ENCODE assay signal across 19 cellular contexts in genomic region chr4:53131562-53131925, GRCh38.
DNase-seq lines count a peak whose midpoint lies in the region; ATAC-seq and TF ChIP-seq lines count a peak whose summit lies in the region.
"Had no signal": no experiment of that assay in that cellular context is flagged by ENCODE, and none has a peak within 500 bp of the region (broad histone marks: within the 10 kb centered on the region; RNA-seq: fewer than 3 reads in every experiment).

No MANE protein-coding gene starts in this region.

- H3K4me3 Mint-ChIP-seq in activated CD8-positive, alpha-beta T cell treated with anti-CD3 and anti-CD28 coated beads for 36 hours: no peak overlapping the region
- H3K4me3 Mint-ChIP-seq in activated CD8-positive, alpha-beta T cell treated with anti-CD3 and anti-CD28 coated beads, Interleukin-2, amount 10 ng/mL, durations not matched to agents 7 days and 5 days: no peak overlapping the region
- H3K4me3 Mint-ChIP-seq in GM23338: no peak overlapping the region
- H3K4me3 Mint-ChIP-seq: CD14-positive monocyte had no signal

- peak overlapping the region; percentile 65 for H3K27ac Mint-ChIP-seq in activated CD8-positive, alpha-beta T cell treated with anti-CD3 and anti-CD28 coated beads for 36 hours
- H3K27ac Mint-ChIP-seq in activated CD8-positive, alpha-beta T cell treated with anti-CD3 and anti-CD28 coated beads, Interleukin-2, amount 10 ng/mL, durations not matched to agents 7 days and 5 days: no peak overlapping the region
- peak overlapping the region; percentile 8; the same call in 1 of the 2 replicates for H3K27ac Mint-ChIP-seq in GM23338
- H3K27ac Mint-ChIP-seq: CD14-positive monocyte had no signal

- POLR2A ChIA-PET in activated CD8-positive, alpha-beta T cell treated with anti-CD3 and anti-CD28 coated beads for 36 hours (lab: Charles Lee): no interaction called here
- POLR2A ChIA-PET in activated CD8-positive, alpha-beta T cell treated with anti-CD3 and anti-CD28 coated beads, Interleukin-2, amount 10 ng/mL, durations not matched to agents 7 days and 5 days (lab: Charles Lee): no interaction called here

- H3K79me2 ChIP-seq in GM23338 (replicated peaks; ENCODE audit: insufficient read depth): no peaks in the 10 kb centered on the region

- H3K4me1 Mint-ChIP-seq in activated CD8-positive, alpha-beta T cell treated with anti-CD3 and anti-CD28 coated beads for 36 hours (ENCODE audit: low read depth): peaks cover 21% of the 10 kb centered on the region
- no peaks in the 10 kb centered on the region for H3K4me1 Mint-ChIP-seq in activated CD8-positive, alpha-beta T cell treated with anti-CD3 and anti-CD28 coated beads, Interleukin-2, amount 10 ng/mL, durations not matched to agents 7 days and 5 days (ENCODE audit: low read depth)
- H3K4me1 Mint-ChIP-seq in GM23338: no peaks in the 10 kb centered on the region; the same call in 2 of the 3 replicates
- H3K4me1 Mint-ChIP-seq: CD14-positive monocyte had no signal

- H2AK5ac ChIP-seq in mesenchymal stem cell (ENCODE audit: low read length, severe bottlenecking): no peak overlapping the region

- H3K4me1 ChIP-seq in GM23338 (ENCODE audit: insufficient read depth) (no peaks in the 10 kb centered on the region), adipocyte (ENCODE audit: control insufficient read depth, insufficient read depth, low read length) (peaks cover 47% of the 10 kb centered on the region), mesenchymal stem cell (ENCODE audit: control insufficient read depth, insufficient read depth, low read depth, low read length) (no peaks in the 10 kb centered on the region), breast epithelium (no peaks in the 10 kb centered on the region), BE2C (no peaks in the 10 kb centered on the region)
- H3K4me1 ChIP-seq: Peyer's patch had no signal

- H3K9me2 ChIP-seq in GM23338 (ENCODE audit: insufficient read depth): no peaks in the 10 kb centered on the region

- H3K36me3 Mint-ChIP-seq in activated CD8-positive, alpha-beta T cell treated with anti-CD3 and anti-CD28 coated beads for 36 hours (ENCODE audit: low read depth): peaks cover 36% of the 10 kb centered on the region
- peaks cover 10% of the 10 kb centered on the region for H3K36me3 Mint-ChIP-seq in activated CD8-positive, alpha-beta T cell treated with anti-CD3 and anti-CD28 coated beads, Interleukin-2, amount 10 ng/mL, durations not matched to agents 7 days and 5 days (ENCODE audit: low read depth)
- no peaks in the 10 kb centered on the region for H3K36me3 Mint-ChIP-seq in GM23338 (ENCODE audit: low read depth)

- H4K91ac ChIP-seq in mesenchymal stem cell (ENCODE audit: low read length): no peak overlapping the region

- no peak overlapping the region for H2BK15ac ChIP-seq in mesenchymal stem cell (ENCODE audit: low read depth, poor library complexity, severe bottlenecking)

- no peak overlapping the region for H2BK5ac ChIP-seq in mesenchymal stem cell (ENCODE audit: low read depth, low read length, poor library complexity, severe bottlenecking)

- H2BK120ac ChIP-seq in mesenchymal stem cell (ENCODE audit: low read depth, low read length): no peak overlapping the region

- H3K9me3 Mint-ChIP-seq in activated CD8-positive, alpha-beta T cell treated with anti-CD3 and anti-CD28 coated beads for 36 hours: peaks cover 4% of the 10 kb centered on the region
- H3K9me3 Mint-ChIP-seq in activated CD8-positive, alpha-beta T cell treated with anti-CD3 and anti-CD28 coated beads, Interleukin-2, amount 10 ng/mL, durations not matched to agents 7 days and 5 days (ENCODE audit: insufficient read depth): peaks cover 7% of the 10 kb centered on the region
- H3K9me3 Mint-ChIP-seq in GM23338: no peaks in the 10 kb centered on the region

- H3K27me3 ChIP-seq in GM23338 (ENCODE audit: insufficient read depth) (no peaks in the 10 kb centered on the region), adipocyte (replicated peaks; ENCODE audit: control insufficient read depth, insufficient read depth, low read length) (no peaks in the 10 kb centered on the region), mesenchymal stem cell (ENCODE audit: control insufficient read depth in 1 of 2, insufficient read depth in 1 of 2, low read length in 2 of 2) (no peaks in the 10 kb centered on the region), breast epithelium (no peaks in the 10 kb centered on the region), BE2C (no peaks in the 10 kb centered on the region)
- H3K27me3 ChIP-seq: Peyer's patch had no signal

- no peak overlapping the region for H2BK12ac ChIP-seq in mesenchymal stem cell (ENCODE audit: low read length in 2 of 2)

- H3K79me1 ChIP-seq in mesenchymal stem cell (replicated peaks; ENCODE audit: low read length, poor library complexity, severe bottlenecking): peaks cover 3% of the 10 kb centered on the region

- H3K4me2 ChIP-seq in GM23338 (no peak overlapping the region), mesenchymal stem cell (ENCODE audit: low read length, poor library complexity, severe bottlenecking) (no peak overlapping the region)
- H3K4me2 ChIP-seq: KMS-11 had no signal

- H2AFZ ChIP-seq in GM23338: no peak overlapping the region
- H2AFZ ChIP-seq in mesenchymal stem cell (ENCODE audit: low read depth, low read length): no peak overlapping the region

- ATAC-seq in activated CD8-positive, alpha-beta T cell treated with anti-CD3 and anti-CD28 coated beads for 36 hours: no peak
- no peak for ATAC-seq in activated CD8-positive, alpha-beta T cell treated with anti-CD3 and anti-CD28 coated beads, Interleukin-2, amount 10 ng/mL, durations not matched to agents 7 days and 5 days
- no peak for ATAC-seq in GM23338

- no peak for DNase-seq in activated CD8-positive, alpha-beta T cell treated with anti-CD3 and anti-CD28 coated beads for 36 hours
- DNase-seq in activated CD8-positive, alpha-beta T cell treated with anti-CD3 and anti-CD28 coated beads, Interleukin-2, amount 10 ng/mL, durations not matched to agents 7 days and 5 days: no peak
- DNase-seq in GM23338 (ENCODE audit: low spot score) (no peak), adipocyte (ENCODE audit: low read depth) (no peak), mesenchymal stem cell (no peak), breast epithelium (ENCODE audit: low spot score in 2 of 2) (no peak), BE2C (no peak)
- no peak for DNase-seq in effector CD8-positive, alpha-beta T cell (lab: John Stamatoyannopoulos, UW)
- DNase-seq: IMR-90, NCI-H1105, NCI-H146, NCI-H2081, NCI-H2171, NCI-H345, NCI-H524, NCI-H82, Peyer's patch had no signal

- H3K4me3 ChIP-seq in GM23338 (no peak overlapping the region), adipocyte (ENCODE audit: low read length) (peak overlapping the region; percentile 61), mesenchymal stem cell (ENCODE audit: insufficient read depth in 1 of 2, low read depth in 1 of 2, low read length in 2 of 2) (peak overlapping the region in 1 of 2 experiments; percentile 34), breast epithelium (no peak overlapping the region), BE2C (ENCODE audit: low read depth, low read length) (no peak overlapping the region)
- H3K4me3 ChIP-seq: Peyer's patch had no signal

- no peak overlapping the region for H3K23ac ChIP-seq in mesenchymal stem cell (ENCODE audit: low read length in 2 of 2)

- no peak overlapping the region for H4K8ac ChIP-seq in mesenchymal stem cell (ENCODE audit: low read length)

- H4K20me1 ChIP-seq in GM23338 (replicated peaks; ENCODE audit: insufficient read depth): no peaks in the 10 kb centered on the region

- CTCF ChIA-PET in activated CD8-positive, alpha-beta T cell treated with anti-CD3 and anti-CD28 coated beads for 36 hours (lab: Charles Lee): interaction anchor here (1.0 to 1.5 kb wide), 3 partner anchors 18 to 115 kb away, joined by 3 read pairs; no protein-coding TSS in a partner anchor
- CTCF ChIA-PET in activated CD8-positive, alpha-beta T cell treated with anti-CD3 and anti-CD28 coated beads, Interleukin-2, amount 10 ng/mL, durations not matched to agents 7 days and 5 days (lab: Charles Lee): no interaction called here

- no peak for TF ChIP-seq POLR2A in breast epithelium (IDR thresholded peaks at IDR 0.05)

- no peak overlapping the region for H3K27ac ChIP-seq in GM23338 (ENCODE audit: low read depth)
- H3K27ac ChIP-seq in mesenchymal stem cell (ENCODE audit: low read length, poor library complexity, severe bottlenecking): no peak overlapping the region
- no peak overlapping the region for H3K27ac ChIP-seq in breast epithelium
- H3K27ac ChIP-seq: KMS-11, Peyer's patch had no signal

- H3K27me3 Mint-ChIP-seq in activated CD8-positive, alpha-beta T cell treated with anti-CD3 and anti-CD28 coated beads for 36 hours: no peaks in the 10 kb centered on the region
- no peaks in the 10 kb centered on the region for H3K27me3 Mint-ChIP-seq in activated CD8-positive, alpha-beta T cell treated with anti-CD3 and anti-CD28 coated beads, Interleukin-2, amount 10 ng/mL, durations not matched to agents 7 days and 5 days (ENCODE audit: low read depth)
- H3K27me3 Mint-ChIP-seq in GM23338 (ENCODE audit: insufficient read depth, low read depth, poor library complexity): no peaks in the 10 kb centered on the region

- no peaks in the 10 kb centered on the region for H3K9me3 ChIP-seq in adipocyte (ENCODE audit: control insufficient read depth, low read length)
- no peaks in the 10 kb centered on the region for H3K9me3 ChIP-seq in mesenchymal stem cell (ENCODE audit: control insufficient read depth, low read length)
- no peaks in the 10 kb centered on the region for H3K9me3 ChIP-seq in breast epithelium
- H3K9me3 ChIP-seq in BE2C: no peaks in the 10 kb centered on the region
- H3K9me3 ChIP-seq: Peyer's patch had no signal

- H3F3A ChIP-seq in GM23338 (replicated peaks; ENCODE audit: low read depth): no peaks in the 10 kb centered on the region

- H3K36me3 ChIP-seq in GM23338 (ENCODE audit: insufficient read depth): no peaks in the 10 kb centered on the region
- no peaks in the 10 kb centered on the region for H3K36me3 ChIP-seq in adipocyte (ENCODE audit: control insufficient read depth, insufficient read depth, low read length, severe bottlenecking)
- H3K36me3 ChIP-seq in mesenchymal stem cell (ENCODE audit: control insufficient read depth in 1 of 2, insufficient read depth in 2 of 2, low read depth in 1 of 2, low read length in 2 of 2): no peaks in the 10 kb centered on the region
- no peaks in the 10 kb centered on the region for H3K36me3 ChIP-seq in breast epithelium
- no peaks in the 10 kb centered on the region for H3K36me3 ChIP-seq in BE2C
- H3K36me3 ChIP-seq: Peyer's patch had no signal

- WGBS in mesenchymal stem cell: 100% methylated on average over 2 of the region's 2 CpGs

- no peak for TF ChIP-seq CTCF in activated CD8-positive, alpha-beta T cell treated with anti-CD3 and anti-CD28 coated beads for 36 hours (IDR thresholded peaks at IDR 0.05)
- TF ChIP-seq CTCF in GM23338 (conservative IDR thresholded peaks at IDR 0.05; ENCODE audit: low read depth in 2 of 2) (no peak), breast epithelium (IDR thresholded peaks at IDR 0.05) (no peak), BE2C (IDR thresholded peaks at IDR 0.05; ENCODE audit: low read depth, low read length) (no peak)

- no peak overlapping the region for H3K18ac ChIP-seq in mesenchymal stem cell (ENCODE audit: low read depth in 1 of 2, low read length in 2 of 2)

- H3K14ac ChIP-seq in mesenchymal stem cell (ENCODE audit: low read length in 2 of 2): no peak overlapping the region

- intact Hi-C loops in activated CD8-positive, alpha-beta T cell treated with anti-CD3 and anti-CD28 coated beads for 36 hours (cut with micrococcal nuclease): no loop called here
- intact Hi-C loops in breast epithelium (cut with DNase I; ENCODE audit: low total_unique reads): no loop called here

- H3K9ac ChIP-seq in adipocyte (ENCODE audit: low read length) (peak overlapping the region; percentile 41), mesenchymal stem cell (ENCODE audit: low read length) (peak overlapping the region; percentile 77)
- H3K9ac ChIP-seq: KMS-11 had no signal

- H3K4ac ChIP-seq in mesenchymal stem cell (ENCODE audit: low read depth in 1 of 2, low read length in 2 of 2): no peak overlapping the region
